In genomic region chr19:18895038-18895827, GRCh38 we compare ENCODE assay signal across 8 cellular contexts. TPM values are rescaled to one million over a fixed set of nuclear protein-coding genes. Genes with fewer than 3 reads are reported as not detected.
DNase-seq lines count a peak whose midpoint lies in the region; ATAC-seq and TF ChIP-seq lines count a peak whose summit lies in the region.

No MANE protein-coding gene starts in this region.

- H3K36me3 ChIP-seq in iPS-20b (ENCODE audit: insufficient read depth, low read depth, low read length), result no peaks in the 10 kb centered on the region
- H3K36me3 ChIP-seq in stomach, result peaks cover 7 to 21% (median 16%) of the 10 kb centered on the region in 4 donors

- H3K4me1 Mint-ChIP-seq in brain, result peaks cover 29% of the 10 kb centered on the region

- H3K27me3 ChIP-seq in iPS-20b (ENCODE audit: insufficient read depth, low read length) (peaks cover 27% of the 10 kb centered on the region), stomach (peaks cover 5 to 50% (median 34%) of the 10 kb centered on the region in 3 donors)

- no peaks in the 10 kb centered on the region for H3K9me3 ChIP-seq in iPS-20b (ENCODE audit: insufficient read depth, low read depth, low read length)
- H3K9me3 ChIP-seq in stomach, result no peaks in the 10 kb centered on the region

- no peaks in the 10 kb centered on the region for H3K9me3 Mint-ChIP-seq in brain

- TF ChIP-seq CTCF in brain (conservative IDR thresholded peaks at IDR 0.05), result peak; percentile 68 to 69
- TF ChIP-seq CTCF in stomach (IDR thresholded peaks at IDR 0.05), result peak in 1 of 7 experiments; percentile 5

- intact Hi-C loops in stomach (cut with DNase I; ENCODE audit: low total_unique reads), result no loop called here

- peak overlapping the region; percentile 71 for H3K4me3 ChIP-seq in iPS-20b (ENCODE audit: low read length)
- H3K4me3 ChIP-seq in stomach, result peak overlapping the region; percentile 36 to 50 (median 43)

- H3K4me3 Mint-ChIP-seq in brain, result peak overlapping the region; percentile 85 to 89 (median 86)

- TF ChIP-seq POLR2A in stomach (IDR thresholded peaks at IDR 0.05), result no peak

- no peak for ATAC-seq in GM18858 (IDR thresholded peaks at IDR 0.05; ENCODE audit: unreplicated experiment)

- H3K36me3 Mint-ChIP-seq in brain, result peaks cover 22% of the 10 kb centered on the region

- DNase-seq in NCI-H510A treated with DMSO at 0.1 percent for 48 hours (lab: John Stamatoyannopoulos, UW) (peak; percentile 38), NCI-H510A (lab: John Stamatoyannopoulos, UW) (no peak), NCI-H2196 (lab: John Stamatoyannopoulos, UW; ENCODE audit: unreplicated experiment) (peak; percentile 57), stomach (no peak)
- no peak for DNase-seq in activated effector memory CD4-positive, alpha-beta T cell treated with Interleukin-2 at 50 U/mL for 16 hours

- peak overlapping the region; percentile 38 to 94 (median 85) for H3K27ac Mint-ChIP-seq in brain

- no peak overlapping the region for H3K27ac ChIP-seq in iPS-20b (ENCODE audit: low read length)
- H3K27ac ChIP-seq in stomach, result peak overlapping the region in 2 of 5 donors; percentile 7 to 38

- WGBS in stomach, 5 donors, result 1 to 2% (median 1%) methylated on average over 30 to 73 of the region's 73 CpGs; no CpG with 5 or more reads in 1 of the 5 donors

- no peaks in the 10 kb centered on the region for H3K27me3 Mint-ChIP-seq in brain

- no peaks in the 10 kb centered on the region; the same call in 1 of the 2 replicates for H3K4me1 ChIP-seq in iPS-20b (ENCODE audit: insufficient read depth, low read length)
- peaks cover 13 to 48% (median 27%) of the 10 kb centered on the region in 4 donors for H3K4me1 ChIP-seq in stomach

- no peak for TF ChIP-seq EP300 in stomach (IDR thresholded peaks at IDR 0.05)

- peak overlapping the region; percentile 32; the same call in 1 of the 2 replicates for H3K9ac ChIP-seq in iPS-20b (ENCODE audit: low read depth, low read length)

RNA-seq across cellular contexts. Expression of gene CERS1, which starts 0.7 kb away (rescaled TPM):
- polyA plus RNA-seq in brain (ENCODE audit: insufficient read depth, low read depth, low replicate concordance) (104 TPM), stomach (under 1 TPM; 0.37 to 0.61 (median 0.53) TPM)
- total RNA-seq in stomach, result 1 to 10 TPM in 1 of 5 donors, under 1 TPM in 1, not detected in 3; 0.87 to 4.8 TPM

RNA-seq across cellular contexts. Expression of gene COPE, which starts 24.0 kb away (rescaled TPM):
- polyA plus RNA-seq in brain (ENCODE audit: insufficient read depth, low read depth, low replicate concordance) (291 TPM), stomach (100 to 1,000 TPM; 188 to 283 (median 267) TPM)
- total RNA-seq in stomach, result 100 to 1,000 TPM in 3 of 5 donors, 10 to 100 TPM in 2; 76.7 to 239 (median 127) TPM

RNA-seq across cellular contexts. Expression of gene DDX49, which starts 24.3 kb away (rescaled TPM):
- polyA plus RNA-seq in brain (ENCODE audit: insufficient read depth, low read depth, low replicate concordance) (76.8 TPM), stomach (10 to 100 TPM; 49.2 to 65.1 (median 50.3) TPM)
- 100 to 1,000 TPM in 1 of 5 donors, 10 to 100 TPM in 4; 25.3 to 185 (median 56.7) TPM for total RNA-seq in stomach

RNA-seq across cellular contexts. Expression of gene HOMER3, which starts 45.8 kb away (rescaled TPM):
- polyA plus RNA-seq in brain (ENCODE audit: insufficient read depth, low read depth, low replicate concordance) (35.0 TPM), stomach (10 to 100 TPM; 15.0 to 31.9 (median 18.7) TPM)
- 10 to 100 TPM in 3 of 5 donors, 1 to 10 TPM in 2; 5.1 to 74.7 (median 12.9) TPM for total RNA-seq in stomach

Comparison
In these comparisons a context has a peak if more than half of its experiments do, and no peak if none do; other contexts are left out.
1. DNase-seq: peak in NCI-H510A treated with DMSO at 0.1 percent for 48 hours (single experiment) and NCI-H2196 (single experiment); none in NCI-H510A (single experiment), stomach (single experiment) and activated effector memory CD4-positive, alpha-beta T cell treated with Interleukin-2 at 50 U/mL for 16 hours (single experiment).
2. RNA of gene CERS1, which starts 0.7 kb away (polyA plus RNA-seq): 104 TPM in brain (single experiment); 0.37 to 0.61 TPM in stomach; every median in the first group is over 10 times any median in the second.